ENCODE assay signal across 23 cellular contexts in the genomic region with DNA sequence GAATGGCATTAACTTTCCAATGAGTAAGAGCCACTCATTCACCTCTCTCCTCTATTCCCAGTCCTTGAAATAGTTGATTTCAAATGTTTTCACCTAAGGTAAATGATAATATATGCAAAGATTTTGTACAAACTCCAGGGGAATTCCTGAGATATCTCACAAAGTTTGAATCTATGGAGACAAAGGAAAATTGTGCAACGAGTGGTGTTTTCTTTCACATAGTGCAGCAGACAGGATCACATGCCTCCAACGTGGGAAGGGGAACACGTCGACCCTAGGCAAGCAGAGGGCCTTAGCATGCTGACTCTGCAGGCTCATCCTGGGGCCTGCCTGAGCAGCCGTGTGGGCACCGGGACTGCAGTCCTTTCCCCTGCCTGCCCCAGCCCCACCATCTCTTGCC.
"Had no signal": no experiment of that assay in that cellular context is flagged by ENCODE, and none has a peak within 500 bp of the region (broad histone marks: within the 10 kb centered on the region; RNA-seq: fewer than 3 reads in every experiment).

No MANE protein-coding gene starts in this region.

- H3K4me2 ChIP-seq: SK-N-SH had no signal

- DNase-seq: KBM-7, MV-4-11, NCI-H1092, NCI-H1105 treated with DMSO at 0.1 percent for 48 hours, NCI-H1417 treated with DMSO at 0.1 percent for 48 hours, NCI-H146, NCI-H1694 treated with DMSO at 0.1 percent for 48 hours, NCI-H1930, NCI-H2081, NCI-H2107, NCI-H2227 treated with DMSO at 0.1 percent for 48 hours, NCI-H446, NCI-H510A, NCI-H524 treated with DMSO at 0.1 percent for 48 hours, NCI-H69, NCI-H774, PC-3, SHP77, SK-N-SH, SW 1271 had no signal

- H3K9ac ChIP-seq: SK-N-SH had no signal

- H3K9me3 ChIP-seq: SK-N-SH had no signal

- H3K27ac ChIP-seq: HL-60, RWPE1 had no signal

- ATAC-seq: Panc1, PC-3 had no signal
